Comparison of ENCODE assay signal across 8 cellular contexts in genomic region chr1:161013104-161013590, GRCh38. TPM values are rescaled to one million over a fixed set of nuclear protein-coding genes. Genes with fewer than 3 reads are reported as not detected.
DNase-seq lines count a peak whose midpoint lies in the region; ATAC-seq and TF ChIP-seq lines count a peak whose summit lies in the region.

No MANE protein-coding gene starts in this region.

- no peaks in the 10 kb centered on the region for H4K20me1 ChIP-seq in Loucy (ENCODE audit: insufficient read depth, low read length, poor library complexity, severe bottlenecking)

- H3K9me3 Mint-ChIP-seq in nephron progenitor cell: no peaks in the 10 kb centered on the region

- H3K4me3 ChIP-seq in Loucy (ENCODE audit: low read length, poor library complexity, severe bottlenecking): peak overlapping the region; percentile 87

- peaks cover 39% of the 10 kb centered on the region for H3K79me2 ChIP-seq in Loucy (ENCODE audit: insufficient read depth, low read length)

- peak; percentile 33 for ATAC-seq in GM19467 (IDR thresholded peaks at IDR 0.05; ENCODE audit: unreplicated experiment)
- no peak for ATAC-seq in HG03457 (IDR thresholded peaks at IDR 0.05; ENCODE audit: unreplicated experiment)
- ATAC-seq in HG03025 (IDR thresholded peaks at IDR 0.05; ENCODE audit: low FRiP score, unreplicated experiment): no peak
- no peak for ATAC-seq in HG03460 (IDR thresholded peaks at IDR 0.05; ENCODE audit: unreplicated experiment)

- peaks cover 12% of the 10 kb centered on the region for H3K27me3 Mint-ChIP-seq in nephron progenitor cell (ENCODE audit: low read depth, poor library complexity)

- peak overlapping the region; percentile 47; the same call in 1 of the 2 replicates for H2AFZ ChIP-seq in Loucy (ENCODE audit: low read length)

- H3K36me3 Mint-ChIP-seq in nephron progenitor cell (ENCODE audit: low read depth): no peaks in the 10 kb centered on the region

- peak overlapping the region; percentile 82 for H3K9ac ChIP-seq in Loucy (ENCODE audit: low read depth, low read length, poor library complexity, severe bottlenecking)

- no peak overlapping the region for H3K27ac Mint-ChIP-seq in nephron progenitor cell

- H3K4me1 Mint-ChIP-seq in nephron progenitor cell: peaks cover 13% of the 10 kb centered on the region

- peaks cover 16% of the 10 kb centered on the region for H3F3A ChIP-seq in Loucy (ENCODE audit: low read depth)

- H3K27me3 ChIP-seq in Loucy (ENCODE audit: insufficient read depth, low read length, poor library complexity, severe bottlenecking): no peaks in the 10 kb centered on the region

- H3K4me1 ChIP-seq in Loucy (ENCODE audit: insufficient read depth, low read length, poor library complexity, severe bottlenecking): peaks cover 31% of the 10 kb centered on the region

- peak overlapping the region; percentile 14 for H3K4me3 Mint-ChIP-seq in nephron progenitor cell

- peak overlapping the region; percentile 96 for H3K4me2 ChIP-seq in Loucy (ENCODE audit: low read depth, low read length, poor library complexity, severe bottlenecking)

- no peak for TF ChIP-seq CTCF in Loucy (conservative IDR thresholded peaks at IDR 0.05; ENCODE audit: low read length)
- no peak for TF ChIP-seq CTCF in nephron progenitor cell (IDR thresholded peaks at IDR 0.05)

- H3K9me2 ChIP-seq in Loucy (replicated peaks; ENCODE audit: low read depth, low read length): no peaks in the 10 kb centered on the region

- H3K9me3 ChIP-seq in Loucy (ENCODE audit: insufficient read depth, low read depth, low read length): no peaks in the 10 kb centered on the region

- H3K36me3 ChIP-seq in Loucy (ENCODE audit: insufficient read depth, low read length): no peaks in the 10 kb centered on the region

- DNase-seq in dermis blood vessel endothelial cell (peak; percentile 71), nephron progenitor cell (no peak), NCI-H2029 treated with DMSO at 0.1 percent for 48 hours (lab: John Stamatoyannopoulos, UW) (no peak)

RNA-seq across cellular contexts. Expression of gene F11R, which starts 7.8 kb away (rescaled TPM):
- total RNA-seq in dermis blood vessel endothelial cell: 304 and 318 TPM in 2 replicates

RNA-seq across cellular contexts. Expression of gene TSTD1, which starts 25.6 kb away (rescaled TPM):
- 1.4 and 6.8 TPM in 2 replicates for total RNA-seq in dermis blood vessel endothelial cell

RNA-seq across cellular contexts. Expression of gene USF1, which starts 32.6 kb away (rescaled TPM):
- 94.3 and 125 TPM in 2 replicates for total RNA-seq in dermis blood vessel endothelial cell

RNA-seq across cellular contexts. Expression of gene ARHGAP30, which starts 56.5 kb away (rescaled TPM):
- not detected in 2 replicates for total RNA-seq in dermis blood vessel endothelial cell

RNA-seq across cellular contexts. Expression of gene ITLN2, which starts 58.5 kb away (rescaled TPM):
- total RNA-seq in dermis blood vessel endothelial cell: not detected in 2 replicates
